14 cellular contexts compared by ENCODE assay signal in genomic region chr4:3836802-3837601, GRCh38.
DNase-seq lines count a peak whose midpoint lies in the region; ATAC-seq and TF ChIP-seq lines count a peak whose summit lies in the region.
"Had no signal": no experiment of that assay in that cellular context is flagged by ENCODE, and none has a peak within 500 bp of the region (broad histone marks: within the 10 kb centered on the region; RNA-seq: fewer than 3 reads in every experiment).

No MANE protein-coding gene starts in this region.

- no peaks in the 10 kb centered on the region for H3K9me3 Mint-ChIP-seq in central memory CD8-positive, alpha-beta T cell

- DNase-seq in NCI-H146 (lab: John Stamatoyannopoulos, UW) (peak; percentile 36), NCI-H146 treated with DMSO at 0.1 percent for 48 hours (lab: John Stamatoyannopoulos, UW; ENCODE audit: unreplicated experiment) (no peak), MM.1S (peak; percentile 11)
- no peak for DNase-seq in central memory CD8-positive, alpha-beta T cell (ENCODE audit: low spot score in 2 of 2)
- DNase-seq in effector CD8-positive, alpha-beta T cell (lab: John Stamatoyannopoulos, UW) = no peak
- DNase-seq: 8988T, amniotic stem cell, cortex of kidney, NCI-H2171, T-helper 1 cell, tibial artery had no signal

- H3K79me2 ChIP-seq in MM.1S (ENCODE audit: low read length) = no peaks in the 10 kb centered on the region

- H3K9ac ChIP-seq in BLaER1 = no peak overlapping the region
- no peak overlapping the region for H3K9ac ChIP-seq in MM.1S (ENCODE audit: low read length)

- ATAC-seq in central memory CD8-positive, alpha-beta T cell (replicated peaks; ENCODE audit: extremely low read depth, poor library complexity, severe bottlenecking) = no peak
- ATAC-seq in GM21360 (IDR thresholded peaks at IDR 0.05; ENCODE audit: unreplicated experiment) = no peak
- ATAC-seq in GM21619 (IDR thresholded peaks at IDR 0.05; ENCODE audit: unreplicated experiment) = no peak

- peaks cover 69% of the 10 kb centered on the region for H3K27me3 Mint-ChIP-seq in central memory CD8-positive, alpha-beta T cell

- TF ChIP-seq CTCF in MM.1S (IDR thresholded peaks at IDR 0.05; ENCODE audit: low read length) = no peak

- no peak overlapping the region for H2AFZ ChIP-seq in MM.1S (ENCODE audit: low read length)

- peaks cover 8% of the 10 kb centered on the region; the same call in 1 of the 2 replicates for H3K27me3 ChIP-seq in BLaER1
- H3K27me3 ChIP-seq in MM.1S (replicated peaks; ENCODE audit: insufficient read depth, low read length) = peaks cover 83% of the 10 kb centered on the region

- peak overlapping the region; percentile 16; the same call in 1 of the 2 replicates for H3K4me2 ChIP-seq in BLaER1
- no peak overlapping the region for H3K4me2 ChIP-seq in MM.1S (ENCODE audit: low read depth, low read length)

- no peak overlapping the region for H3K27ac ChIP-seq in BLaER1
- no peak overlapping the region for H3K27ac ChIP-seq in MM.1S (ENCODE audit: low read length)
- H3K27ac ChIP-seq: tibial artery had no signal

- no peaks in the 10 kb centered on the region for H3F3A ChIP-seq in MM.1S (ENCODE audit: insufficient read depth, low read length)

- H3K9me2 ChIP-seq in MM.1S (replicated peaks; ENCODE audit: insufficient read depth, low read length) = no peaks in the 10 kb centered on the region

- no peak overlapping the region for H3K4me3 Mint-ChIP-seq in central memory CD8-positive, alpha-beta T cell

- H3K36me3 Mint-ChIP-seq in central memory CD8-positive, alpha-beta T cell (ENCODE audit: insufficient read depth) = peaks cover 3% of the 10 kb centered on the region

- peaks cover 4% of the 10 kb centered on the region; the same call in 1 of the 2 replicates for H3K9me3 ChIP-seq in BLaER1
- H3K9me3 ChIP-seq in MM.1S (replicated peaks; ENCODE audit: insufficient read depth, low read length) = no peaks in the 10 kb centered on the region

- peak overlapping the region; percentile 34 for H3K27ac Mint-ChIP-seq in central memory CD8-positive, alpha-beta T cell (ENCODE audit: low read depth)

- H3K36me3 ChIP-seq in BLaER1 (no peaks in the 10 kb centered on the region), MM.1S (replicated peaks; ENCODE audit: insufficient read depth, low read length) (no peaks in the 10 kb centered on the region)
- H3K36me3 ChIP-seq: tibial artery had no signal

- no peaks in the 10 kb centered on the region for H4K20me1 ChIP-seq in BLaER1
- H4K20me1 ChIP-seq in MM.1S (ENCODE audit: insufficient read depth, low read length) = no peaks in the 10 kb centered on the region

- peaks cover 5% of the 10 kb centered on the region for H3K4me1 Mint-ChIP-seq in central memory CD8-positive, alpha-beta T cell

- H3K4me1 ChIP-seq in BLaER1 (peaks cover 48% of the 10 kb centered on the region), MM.1S (ENCODE audit: low read length) (no peaks in the 10 kb centered on the region)
- H3K4me1 ChIP-seq: tibial artery had no signal

- H3K4me3 ChIP-seq in BLaER1 (no peak overlapping the region), MM.1S (ENCODE audit: low read length) (no peak overlapping the region)
- H3K4me3 ChIP-seq: tibial artery had no signal

Comparison
In these comparisons a context has a peak if more than half of its experiments do, and no peak if none do; other contexts are left out.
1. DNase-seq: peak in NCI-H146 (single experiment) and MM.1S (single experiment); none in NCI-H146 treated with DMSO at 0.1 percent for 48 hours (single experiment), central memory CD8-positive, alpha-beta T cell (0 of 2) and effector CD8-positive, alpha-beta T cell (single experiment).